Comparison of ENCODE assay signal across 9 cellular contexts in genomic region chr14:59463773-59464650, GRCh38. TPM values are rescaled to one million over a fixed set of nuclear protein-coding genes. Genes with fewer than 3 reads are reported as not detected.
DNase-seq lines count a peak whose midpoint lies in the region; ATAC-seq, FAIRE-seq and TF ChIP-seq lines count a peak whose summit lies in the region.
"Had no signal": no experiment of that assay in that cellular context is flagged by ENCODE, and none has a peak within 500 bp of the region (broad histone marks: within the 10 kb centered on the region; RNA-seq: fewer than 3 reads in every experiment).

No MANE protein-coding gene starts in this region.

- no peak overlapping the region for H2AK5ac ChIP-seq in mesenchymal stem cell (ENCODE audit: low read length, severe bottlenecking)

- peak overlapping the region; percentile 42 to 83 (median 72) for H3K4me3 ChIP-seq in dorsolateral prefrontal cortex
- H3K4me3 ChIP-seq in mesenchymal stem cell (ENCODE audit: insufficient read depth in 1 of 2, low read depth in 1 of 2, low read length in 2 of 2): peak overlapping the region; percentile 70 to 76
- peak overlapping the region; percentile 55 to 71 (median 67) for H3K4me3 ChIP-seq in stomach

- peak overlapping the region; percentile 99 for H3K4me2 ChIP-seq in mesenchymal stem cell (ENCODE audit: low read length, poor library complexity, severe bottlenecking)

- H4K8ac ChIP-seq in mesenchymal stem cell (ENCODE audit: low read length): peak overlapping the region; percentile 90

- peak overlapping the region in 1 of 2 experiments; percentile 80 for H3K14ac ChIP-seq in mesenchymal stem cell (ENCODE audit: low read length in 2 of 2)

- H3K36me3 ChIP-seq in mesenchymal stem cell (ENCODE audit: control insufficient read depth in 1 of 2, insufficient read depth in 2 of 2, low read depth in 1 of 2, low read length in 2 of 2) (peaks cover 12 to 40% of the 10 kb centered on the region in 2 experiments), stomach (no peaks in the 10 kb centered on the region)

- H3K9me3 ChIP-seq in mesenchymal stem cell (ENCODE audit: control insufficient read depth, low read length): no peaks in the 10 kb centered on the region
- H3K9me3 ChIP-seq in stomach: no peaks in the 10 kb centered on the region

- no peak for TF ChIP-seq EP300 in stomach (IDR thresholded peaks at IDR 0.05)

- H3K4me1 ChIP-seq in mesenchymal stem cell (ENCODE audit: control insufficient read depth, insufficient read depth, low read depth, low read length) (peaks cover 12% of the 10 kb centered on the region), stomach (peaks cover 7 to 20% (median 14%) of the 10 kb centered on the region in 4 donors)

- no peak overlapping the region for H2BK120ac ChIP-seq in mesenchymal stem cell (ENCODE audit: low read depth, low read length)

- peak; percentile 52 for DNase-seq in GM12891 (ENCODE audit: insufficient read length, low spot score)
- peak in 3 of 5 donors; percentile 4 to 33 (median 13) for DNase-seq in T-helper 1 cell
- peak in 8 of 10 donors; percentile 30 to 70 (median 46) for DNase-seq in dorsolateral prefrontal cortex
- DNase-seq in mesenchymal stem cell: no peak
- DNase-seq in stomach: no peak
- no peak for DNase-seq in cortex of kidney (lab: John Stamatoyannopoulos, UW)

- peak overlapping the region; percentile 2 for H2AFZ ChIP-seq in mesenchymal stem cell (ENCODE audit: low read depth, low read length)

- no peak for TF ChIP-seq POLR2A in GM12891 (IDR thresholded peaks at IDR 0.05; ENCODE audit: low read depth, low read length)
- no peak for TF ChIP-seq POLR2A in stomach (IDR thresholded peaks at IDR 0.05)

- peak overlapping the region; percentile 7 to 80 for H3K4ac ChIP-seq in mesenchymal stem cell (ENCODE audit: low read depth in 1 of 2, low read length in 2 of 2)

- H3K27ac ChIP-seq in dorsolateral prefrontal cortex: peak overlapping the region in 58 of 59 donors; percentile 20 to 94 (median 87)
- no peak overlapping the region for H3K27ac ChIP-seq in mesenchymal stem cell (ENCODE audit: low read length, poor library complexity, severe bottlenecking)
- peak overlapping the region; percentile 64 to 84 (median 73) for H3K27ac ChIP-seq in stomach

- WGBS in mesenchymal stem cell: 40% methylated on average over 83 of the region's 83 CpGs
- whole genome bisulfite sequencing in stomach, 5 donors: 19 to 31% (median 22%) methylated on average over 27 to 83 of the region's 83 CpGs

- H3K27me3 ChIP-seq in dorsolateral prefrontal cortex (no peaks in the 10 kb centered on the region), mesenchymal stem cell (ENCODE audit: control insufficient read depth in 1 of 2, insufficient read depth in 1 of 2, low read length in 2 of 2) (no peaks in the 10 kb centered on the region), stomach (peaks cover 0 to 12% (median 9%) of the 10 kb centered on the region in 3 donors)

- FAIRE-seq in GM12891 (lab: Jason Lieb, UNC): peak; percentile 28

- H3K18ac ChIP-seq in mesenchymal stem cell (ENCODE audit: low read depth in 1 of 2, low read length in 2 of 2): peak overlapping the region; percentile 23 to 71

- peak overlapping the region in 1 of 2 experiments; percentile 67 for H2BK12ac ChIP-seq in mesenchymal stem cell (ENCODE audit: low read length in 2 of 2)

- H3K79me1 ChIP-seq in mesenchymal stem cell (replicated peaks; ENCODE audit: low read length, poor library complexity, severe bottlenecking): peaks cover 15% of the 10 kb centered on the region

- H3K9ac ChIP-seq in mesenchymal stem cell (ENCODE audit: low read length): peak overlapping the region; percentile 82

- ATAC-seq in HG02610 (IDR thresholded peaks at IDR 0.05; ENCODE audit: unreplicated experiment) (peak; percentile 33), GM21786 (IDR thresholded peaks at IDR 0.05; ENCODE audit: unreplicated experiment) (no peak)
- ATAC-seq: Panc1 had no signal

- TF ChIP-seq CTCF in dorsolateral prefrontal cortex (IDR thresholded peaks at IDR 0.05 in 54 of 56, conservative IDR thresholded peaks at IDR 0.05 in 2 of 56; ENCODE audit: low read depth in 1 of 56, partially characterized antibody in 56 of 56): no peak
- no peak for TF ChIP-seq CTCF in stomach (IDR thresholded peaks at IDR 0.05)

- intact Hi-C loops in dorsolateral prefrontal cortex (cut with DNase I) (no loop called here), stomach (cut with DNase I; ENCODE audit: low total_unique reads) (no loop called here)

- H2BK15ac ChIP-seq in mesenchymal stem cell (ENCODE audit: low read depth, poor library complexity, severe bottlenecking): no peak overlapping the region

- H2BK5ac ChIP-seq in mesenchymal stem cell (ENCODE audit: low read depth, low read length, poor library complexity, severe bottlenecking): no peak overlapping the region

- peak overlapping the region; percentile 83 for H4K91ac ChIP-seq in mesenchymal stem cell (ENCODE audit: low read length)

- H3K23ac ChIP-seq in mesenchymal stem cell (ENCODE audit: low read length in 2 of 2): peak overlapping the region in 1 of 2 experiments; percentile 99

TF ChIP-seq in GM12891, 5 proteins besides CTCF, POLR2A, EP300 and RAD21:
- TF ChIP-seq PAX5 (IDR thresholded peaks at IDR 0.05; ENCODE audit: insufficient read depth, low read length, severe bottlenecking): no peak
- TF ChIP-seq SPI1 (IDR thresholded peaks at IDR 0.05; ENCODE audit: low read depth, low read length): no peak
- no peak for TF ChIP-seq TAF1 (IDR thresholded peaks at IDR 0.05; ENCODE audit: low read depth, low read length)
- no peak for TF ChIP-seq POU2F2 (IDR thresholded peaks at IDR 0.05; ENCODE audit: low read depth, low read length)
- no peak for TF ChIP-seq POLR2AphosphoS5 (IDR thresholded peaks at IDR 0.05; ENCODE audit: low read depth, low read length)

RNA-seq across cellular contexts. Expression of gene GPR135, which starts 1.2 kb away (rescaled TPM):
- polyA plus RNA-seq in GM12891 (2012; ENCODE audit: low read depth, missing spikeins): 0.37 TPM
- 10 to 100 TPM in 90 of 120 experiments, 1 to 10 TPM in 30; 7.4 to 19.7 (median 11.6) TPM for total RNA-seq in dorsolateral prefrontal cortex
- polyA plus RNA-seq in mesenchymal stem cell (2013, experiment 1 of 2): 0.70 TPM
- 0.75 TPM for polyA plus RNA-seq in mesenchymal stem cell (2013, experiment 2 of 2)
- 1 to 10 TPM in 3 of 5 donors, under 1 TPM in 2; 0.58 to 5.5 (median 3.8) TPM for total RNA-seq in stomach
- polyA plus RNA-seq in stomach: under 1 TPM; 0.15 to 0.85 (median 0.31) TPM

RNA-seq across cellular contexts. Expression of gene L3HYPDH, which starts 20.2 kb away (rescaled TPM):
- 8.9 TPM for polyA plus RNA-seq in GM12891 (2012; ENCODE audit: low read depth, missing spikeins)
- total RNA-seq in dorsolateral prefrontal cortex (10 to 100 TPM; 23.2 to 57.8 (median 38.6) TPM), stomach (10 to 100 TPM in 3 of 5 donors, 1 to 10 TPM in 2; 4.9 to 40.2 (median 30.1) TPM)
- polyA plus RNA-seq in mesenchymal stem cell (2013, experiment 1 of 2): 26.1 TPM
- polyA plus RNA-seq in mesenchymal stem cell (2013, experiment 2 of 2): 27.1 TPM
- 10 to 100 TPM in 2 of 3 donors, 1 to 10 TPM in 1; 6.9 to 18.1 (median 17.1) TPM for polyA plus RNA-seq in stomach

RNA-seq across cellular contexts. Expression of gene JKAMP, which starts 20.3 kb away (rescaled TPM):
- 21.2 TPM for polyA plus RNA-seq in GM12891 (2012; ENCODE audit: low read depth, missing spikeins)
- total RNA-seq in dorsolateral prefrontal cortex: 10 to 100 TPM; 25.5 to 66.0 (median 46.4) TPM
- polyA plus RNA-seq in mesenchymal stem cell (2013, experiment 1 of 2): 87.8 TPM
- polyA plus RNA-seq in mesenchymal stem cell (2013, experiment 2 of 2): 90.0 TPM
- 100 to 1,000 TPM in 1 of 5 donors, 10 to 100 TPM in 4; 26.3 to 120 (median 95.1) TPM for total RNA-seq in stomach
- 10 to 100 TPM; 11.7 to 17.4 (median 13.9) TPM for polyA plus RNA-seq in stomach

Comparison
In these comparisons a context has a peak if more than half of its experiments do, and no peak if none do; other contexts are left out.
1. DNase-seq: peak in GM12891 (single experiment), T-helper 1 cell (3 of 5) and dorsolateral prefrontal cortex (8 of 10); none in mesenchymal stem cell (single experiment), stomach (single experiment) and cortex of kidney (single experiment).
2. Peak in every context shown above with its lines, with median percentiles within 50 percentile points of each other: H3K4me3 ChIP-seq.